Comparison of ENCODE assay signal across 12 cellular contexts in genomic region chr6:37176268-37177082, GRCh38. TPM values are rescaled to one million over a fixed set of nuclear protein-coding genes. Genes with fewer than 3 reads are reported as not detected.
DNase-seq lines count a peak whose midpoint lies in the region; ATAC-seq, FAIRE-seq and TF ChIP-seq lines count a peak whose summit lies in the region.
"Had no signal": no experiment of that assay in that cellular context is flagged by ENCODE, and none has a peak within 500 bp of the region (broad histone marks: within the 10 kb centered on the region; RNA-seq: fewer than 3 reads in every experiment).

No MANE protein-coding gene starts in this region.

- no peak for TF ChIP-seq RAD21 in HepG2 (CRISPR knock-in tag; IDR thresholded peaks at IDR 0.05)

- CTCF ChIA-PET in HepG2 (lab: Yijun Ruan, JAX; ENCODE audit: low intra/inter-chr PET ratio, low total read pairs): interaction anchor here (1.2 to 2.2 kb wide), 3 partner anchors 125 to 158 kb away, joined by 4 to 5 read pairs (median 4); no protein-coding TSS in a partner anchor

- DNase-seq in HepG2 (ENCODE audit: low spot score) (no peak), right lobe of liver (no peak), endodermal cell (peak; percentile 80), NCI-H1417 treated with DMSO at 0.1 percent for 48 hours (lab: John Stamatoyannopoulos, UW) (no peak), heart right ventricle (no peak), Ammon's horn (ENCODE audit: low spot score) (no peak)
- DNase-seq: BE2C, NCI-H748 treated with DMSO at 0.1 percent for 48 hours, posterior cingulate gyrus had no signal

- H3K4me1 Mint-ChIP-seq in T-helper 1 cell treated with Interleukin-12 subunit alpha and Interleukin-12 subunit beta and Interleukin-4 antibody, amounts not matched to agents 30 μg/mL and 1 μg/mL, for 36 hours (ENCODE audit: low read depth): peaks cover 55% of the 10 kb centered on the region
- H3K4me1 Mint-ChIP-seq in endodermal cell: peaks cover 11% of the 10 kb centered on the region

- H3K9me3 Mint-ChIP-seq in T-helper 1 cell treated with Interleukin-12 subunit alpha and Interleukin-12 subunit beta and Interleukin-4 antibody, amounts not matched to agents 30 μg/mL and 1 μg/mL, for 36 hours: peaks cover 4% of the 10 kb centered on the region
- no peaks in the 10 kb centered on the region for H3K9me3 Mint-ChIP-seq in endodermal cell

- no peak for FAIRE-seq in HepG2 (lab: Jason Lieb, UNC)
- FAIRE-seq: endothelial cell of umbilical vein had no signal

- peaks cover 67% of the 10 kb centered on the region for H3K36me3 Mint-ChIP-seq in T-helper 1 cell treated with Interleukin-12 subunit alpha and Interleukin-12 subunit beta and Interleukin-4 antibody, amounts not matched to agents 30 μg/mL and 1 μg/mL, for 36 hours (ENCODE audit: low read depth)
- peaks cover 31% of the 10 kb centered on the region for H3K36me3 Mint-ChIP-seq in endodermal cell (ENCODE audit: low read depth)

- no peaks in the 10 kb centered on the region; a peak in 1 of 5 replicates for H3K27me3 ChIP-seq in HepG2 (ENCODE audit: control insufficient read depth in 1 of 2, insufficient read depth in 2 of 2, low read length in 2 of 2)
- no peaks in the 10 kb centered on the region for H3K27me3 ChIP-seq in right lobe of liver
- no peaks in the 10 kb centered on the region for H3K27me3 ChIP-seq in endodermal cell (ENCODE audit: control insufficient read depth, insufficient read depth, low read length, poor library complexity, severe bottlenecking)
- no peaks in the 10 kb centered on the region for H3K27me3 ChIP-seq in heart right ventricle
- H3K27me3 ChIP-seq: BE2C had no signal

- peaks cover 47% of the 10 kb centered on the region for H4K20me1 ChIP-seq in HepG2 (ENCODE audit: insufficient read depth, low read length)

- H3K27ac ChIP-seq in HepG2 (ENCODE audit: extremely low read length, insufficient read depth, low read length): no peak overlapping the region
- H3K27ac ChIP-seq in right lobe of liver: no peak overlapping the region
- no peak overlapping the region for H3K27ac ChIP-seq in endodermal cell (ENCODE audit: low read depth, low read length)
- peak overlapping the region in 1 of 10 donors; percentile 94 for H3K27ac ChIP-seq in heart right ventricle

- WGBS in HepG2 (ENCODE audit: low lambda C conversion rate): 89% methylated on average over 15 of the region's 15 CpGs
- WGBS in right lobe of liver (ENCODE audit: insufficient coverage, low coverage, low lambda C conversion rate, missing lambda C conversion rate): 93% methylated on average over 15 of the region's 15 CpGs
- WGBS in endodermal cell (ENCODE audit: insufficient coverage in 1 of 2, insufficient read length in 1 of 2), 2 experiments: 93 to 94% methylated on average over 9 to 14 of the region's 15 CpGs
- 96 to 97% methylated on average over 15 of the region's 15 CpGs for WGBS in heart right ventricle, 2 donors

- peak overlapping the region; percentile 94 for H3K4me3 Mint-ChIP-seq in T-helper 1 cell treated with Interleukin-12 subunit alpha and Interleukin-12 subunit beta and Interleukin-4 antibody, amounts not matched to agents 30 μg/mL and 1 μg/mL, for 36 hours
- H3K4me3 Mint-ChIP-seq in endodermal cell: no peak overlapping the region

- H3K4me3 ChIP-seq in HepG2 (replicated peaks in 1 of 3; ENCODE audit: insufficient read depth in 1 of 3, low read depth in 2 of 3, low read length in 3 of 3) (no peak overlapping the region), right lobe of liver (no peak overlapping the region), endodermal cell (ENCODE audit: low read length) (no peak overlapping the region), heart right ventricle (peak overlapping the region in 1 of 10 donors; percentile 96)

- TF ChIP-seq EP300 in HepG2 (IDR thresholded peaks at IDR 0.05; ENCODE audit: low read depth in 2 of 2, low read length in 2 of 2): no peak
- TF ChIP-seq EP300 in HepG2 (CRISPR knock-in tag; IDR thresholded peaks at IDR 0.05; ENCODE audit: borderline replicate concordance): no peak

- in situ Hi-C loops in HepG2 (cut with HindIII; ENCODE audit: extremely low pct_ligation_motif_present, low pct_unique_long_range_greater_than_20kb): loop anchor here (10.0 kb wide), 1 partner anchor 152 kb away; no protein-coding TSS in a partner anchor

- peak overlapping the region; percentile 94 for H3K27ac Mint-ChIP-seq in T-helper 1 cell treated with Interleukin-12 subunit alpha and Interleukin-12 subunit beta and Interleukin-4 antibody, amounts not matched to agents 30 μg/mL and 1 μg/mL, for 36 hours
- H3K27ac Mint-ChIP-seq in endodermal cell: no peak overlapping the region

- BruUV-seq in HepG2 (replicated peaks; lab: Mats Ljungman, UMichigan): no TSS peak

- TF ChIP-seq POLR2A in HepG2 (IDR thresholded peaks at IDR 0.05; ENCODE audit: insufficient read depth in 1 of 2, low read depth in 2 of 2, low read length in 2 of 2) (peak in 1 of 2 experiments; percentile 44; a peak in 2 of 4 replicates), right lobe of liver (IDR thresholded peaks at IDR 0.05) (no peak)

- H3K36me3 ChIP-seq in HepG2 (replicated peaks in 1 of 2; ENCODE audit: control insufficient read depth in 1 of 2, insufficient read depth in 2 of 2, low read length in 2 of 2) (peaks cover 18 to 35% of the 10 kb centered on the region in 2 experiments), right lobe of liver (peaks cover 11 to 32% (median 22%) of the 10 kb centered on the region in 4 donors), endodermal cell (ENCODE audit: control insufficient read depth, insufficient read depth, low read length) (peaks cover 41% of the 10 kb centered on the region), heart right ventricle (peaks cover 0 to 50% (median 22%) of the 10 kb centered on the region in 9 donors)

- H3K9me3 ChIP-seq in HepG2 (ENCODE audit: low read length) (no peaks in the 10 kb centered on the region), right lobe of liver (no peaks in the 10 kb centered on the region), endodermal cell (ENCODE audit: control insufficient read depth, low read length) (no peaks in the 10 kb centered on the region), heart right ventricle (no peaks in the 10 kb centered on the region)
- H3K9me3 ChIP-seq: BE2C had no signal

- H3K4me2 ChIP-seq in HepG2 (ENCODE audit: low read depth, low read length): no peak overlapping the region

- POLR2A ChIA-PET in HepG2 (lab: Yijun Ruan, JAX): interaction anchor here (0.7 to 10.3 kb wide), 18 partner anchors 17 to 157 kb away, joined by 3 to 234 read pairs (median 5); partner anchors contain the start of gene TBC1D22B

- TF ChIP-seq CTCF in HepG2 (CRISPR knock-in tag; IDR thresholded peaks at IDR 0.05) (no peak), right lobe of liver (IDR thresholded peaks at IDR 0.05) (no peak), endodermal cell (conservative IDR thresholded peaks at IDR 0.05) (no peak), heart right ventricle (IDR thresholded peaks at IDR 0.05) (no peak)

- H3K9ac ChIP-seq in HepG2 (ENCODE audit: insufficient read depth, low read depth, low read length) (no peak overlapping the region), endodermal cell (ENCODE audit: extremely low read depth, low read length, poor library complexity, severe bottlenecking) (no peak overlapping the region)

- peaks cover 26% of the 10 kb centered on the region for H3K79me2 ChIP-seq in HepG2 (ENCODE audit: insufficient read depth, low read length)

- ATAC-seq in HepG2 (peak; percentile 4; the same call in 2 of the 3 replicates), right lobe of liver (no peak), HG02970 (IDR thresholded peaks at IDR 0.05; ENCODE audit: low FRiP score, unreplicated experiment) (no peak), heart right ventricle (no peak)

- no peaks in the 10 kb centered on the region for H3K27me3 Mint-ChIP-seq in T-helper 1 cell treated with Interleukin-12 subunit alpha and Interleukin-12 subunit beta and Interleukin-4 antibody, amounts not matched to agents 30 μg/mL and 1 μg/mL, for 36 hours (ENCODE audit: low read depth)
- no peaks in the 10 kb centered on the region for H3K27me3 Mint-ChIP-seq in endodermal cell (ENCODE audit: insufficient read depth)

- intact Hi-C loops in HepG2 (cut with micrococcal nuclease; ENCODE audit: unreplicated experiment): no loop called here
- intact Hi-C loops in right lobe of liver (cut with DNase I): no loop called here
- intact Hi-C loops in heart right ventricle (cut with DNase I): loop anchor here in 1 of 10 donors (10.0 kb wide), 1 partner anchor 152 kb away; no protein-coding TSS in a partner anchor

- peaks cover 25% of the 10 kb centered on the region for H3K4me1 ChIP-seq in HepG2 (ENCODE audit: insufficient read depth, low read length)
- H3K4me1 ChIP-seq in right lobe of liver: peaks cover 0 to 14% (median 5%) of the 10 kb centered on the region in 4 donors
- H3K4me1 ChIP-seq in endodermal cell (ENCODE audit: control insufficient read depth, insufficient read depth, low read length): peaks cover 2% of the 10 kb centered on the region
- peaks cover 0 to 73% (median 14%) of the 10 kb centered on the region in 9 donors for H3K4me1 ChIP-seq in heart right ventricle
- H3K4me1 ChIP-seq: BE2C had no signal

- H2AFZ ChIP-seq in HepG2 (ENCODE audit: low read length): no peak overlapping the region

RNA-seq across cellular contexts. Expression of gene PIM1, which starts 6.5 kb away (rescaled TPM):
- total RNA-seq in HepG2 (2016; rRNA removed; fragmentation: Illumina TruSeq; extraction: Trizol) (19.1 and 29.4 TPM in 2 replicates), right lobe of liver (10 to 100 TPM in 5 of 6 experiments, 1 to 10 TPM in 1; 5.1 to 45.2 (median 13.0) TPM), endodermal cell (10 to 100 TPM; 43.9 to 65.3 TPM), heart right ventricle (100 to 1,000 TPM in 1 of 10 donors, 10 to 100 TPM in 7, 1 to 10 TPM in 2; 9.2 to 106 (median 18.0) TPM)
- total RNA-seq in HepG2 (2016; cell fraction: cytosol; rRNA removed; fragmentation: Illumina TruSeq; extraction: Trizol; ENCODE audit: low read depth): 13.7 and 14.9 TPM in 2 replicates
- 14.8 and 30.7 TPM in 2 replicates for total RNA-seq in HepG2 (2016; cell fraction: insoluble cytoplasmic fraction; rRNA removed; fragmentation: Illumina TruSeq; extraction: Trizol)
- 28.0 and 32.4 TPM in 2 replicates for total RNA-seq in HepG2 (2016; cell fraction: membrane; rRNA removed; fragmentation: Illumina TruSeq; extraction: Trizol)
- 29.7 and 34.7 TPM in 2 replicates for total RNA-seq in HepG2 (2016; cell fraction: nucleus; rRNA removed; fragmentation: Illumina TruSeq; extraction: Trizol)
- polyA plus RNA-seq in HepG2 (2011; rRNA removed) (117 and 149 TPM in 2 replicates), heart right ventricle (10 to 100 TPM in 1 of 2 donors, 1 to 10 TPM in 1; 9.4 to 10.8 TPM)
- polyA plus RNA-seq in HepG2 (2011; cell fraction: cytosol; rRNA removed): 60.3 and 76.2 TPM in 2 replicates
- polyA plus RNA-seq in HepG2 (2011; cell fraction: nucleus; rRNA removed): 145 and 149 TPM in 2 replicates
- polyA plus RNA-seq in HepG2 (2012): 142 and 149 TPM in 2 replicates
- 3.1 and 3.3 TPM in 2 replicates for polyA plus RNA-seq in HepG2 (2016; cell fraction: cytosol; fragmentation: Illumina TruSeq; extraction: Trizol; ENCODE audit: low read depth)
- polyA plus RNA-seq in HepG2 (2016; cell fraction: insoluble cytoplasmic fraction; fragmentation: Illumina TruSeq; extraction: Trizol; ENCODE audit: low read depth): 15.9 and 19.2 TPM in 2 replicates
- polyA plus RNA-seq in HepG2 (2016; cell fraction: membrane; fragmentation: Illumina TruSeq; extraction: Trizol; ENCODE audit: low read depth): 7.9 and 8.1 TPM in 2 replicates
- polyA plus RNA-seq in HepG2 (2016; cell fraction: nucleus; fragmentation: Illumina TruSeq; extraction: Trizol; ENCODE audit: insufficient read depth, low read depth): 68.4 and 71.9 TPM in 2 replicates
- polyA minus RNA-seq in HepG2 (2011; rRNA and poly(A)+ RNA removed; ENCODE audit: low replicate concordance): 24.0 and 183 TPM in 2 replicates
- polyA minus RNA-seq in HepG2 (2011; cell fraction: cytosol; rRNA and poly(A)+ RNA removed): 66.0 and 82.3 TPM in 2 replicates
- polyA minus RNA-seq in HepG2 (2011; cell fraction: nucleus; rRNA and poly(A)+ RNA removed): 45.6 and 58.6 TPM in 2 replicates
- polyA plus RNA-seq in endodermal cell (2013, experiment 1 of 2): 46.6 TPM
- polyA plus RNA-seq in endodermal cell (2013, experiment 2 of 2): 45.2 TPM
